In genomic region chr13:104431895-104432294, GRCh38 we compare ENCODE assay signal across 4 cellular contexts.
"Had no signal": no experiment of that assay in that cellular context is flagged by ENCODE, and none has a peak within 500 bp of the region (broad histone marks: within the 10 kb centered on the region; RNA-seq: fewer than 3 reads in every experiment).

No MANE protein-coding gene starts in this region.

- H3K4me3 ChIP-seq: GM23338 had no signal

- DNase-seq: H9, HCEC 1CT, KBM-7 had no signal
